Comparison of ENCODE assay signal across 28 cellular contexts in genomic region chr12:48643011-48643410, GRCh38.
"Had no signal": no experiment of that assay in that cellular context is flagged by ENCODE, and none has a peak within 500 bp of the region (broad histone marks: within the 10 kb centered on the region; RNA-seq: fewer than 3 reads in every experiment).

No MANE protein-coding gene starts in this region.

- H3K27me3 ChIP-seq: neural progenitor cell, ovary, spleen, suprapubic skin, testis, tibial artery, transverse colon, upper lobe of right lung, uterus had no signal

- H3K27ac ChIP-seq: neural progenitor cell, ovary, parathyroid adenoma, psoas muscle, skin epidermis, spleen, suprapubic skin, testis, tibial artery, transverse colon, upper lobe of right lung, uterus had no signal

- DNase-seq: natural killer cell; occipital lobe; ovary; posterior cingulate gyrus; psoas muscle; right cardiac atrium; spleen; stimulated activated CD4-positive, alpha-beta T cell treated with anti-CD3 and anti-CD28 coated beads, Interleukin-12 subunit alpha, Interleukin-12 subunit beta, amount 100 ng/mL, for 4 hours; stimulated activated CD4-positive, alpha-beta T cell treated with anti-CD3 and anti-CD28 coated beads, Interleukin-1b, Interleukin-23, amount 100 ng/mL, for 48 hours; stimulated activated CD4-positive, alpha-beta T cell treated with anti-CD3 and anti-CD28 coated beads, Interleukin-4, amount 100 ng/mL, for 1 hour; stimulated activated CD4-positive, alpha-beta T cell treated with anti-CD3 and anti-CD28 coated beads, Interleukin-4, amount 100 ng/mL, for 4 hours; stimulated activated CD8-positive, alpha-beta memory T cell treated with anti-CD3 and anti-CD28 coated beads, Interleukin-4, amount 100 ng/mL, for 48 hours; stimulated activated naive CD4-positive, alpha-beta T cell; stimulated activated naive CD8-positive, alpha-beta T cell treated with anti-CD3 and anti-CD28 coated beads, Interleukin-15, amount 100 ng/mL, for 72 hours; stimulated activated naive CD8-positive, alpha-beta T cell treated with anti-CD3 and anti-CD28 coated beads, Interleukin-15, Interleukin-2, amounts not matched to agents 100 U/mL and 50 U/mL, for 24 hours; substantia nigra; testis; tibial artery; transverse colon; upper lobe of right lung; uterus had no signal

- H3K4me3 ChIP-seq: neural progenitor cell, ovary, psoas muscle, skin epidermis, smooth muscle cell, spleen, suprapubic skin, testis, tibial artery, transverse colon, upper lobe of right lung, uterus had no signal

- H3K79me2 ChIP-seq: parathyroid adenoma had no signal

- ATAC-seq: natural killer cell; psoas muscle; right cardiac atrium; sciatic nerve; stimulated activated memory B cell treated with anti-CD40 and anti-IgM and Interleukin-4, amounts not matched to agents 10 μg/mL and 1 μg/mL and 100 μg/mL, for 72 hours; stimulated activated naive CD8-positive, alpha-beta T cell treated with anti-CD3 and anti-CD28 coated beads, Interleukin-15, amount 100 ng/mL, for 72 hours; stimulated activated naive CD8-positive, alpha-beta T cell treated with anti-CD3 and anti-CD28 coated beads, Interleukin-15, Interleukin-2, amounts not matched to agents 100 U/mL and 50 U/mL, for 24 hours; upper lobe of right lung had no signal

- H3K4me2 ChIP-seq: neural progenitor cell, smooth muscle cell had no signal

- H2AFZ ChIP-seq: neural progenitor cell, parathyroid adenoma had no signal

- H3K36me3 ChIP-seq: ovary, transverse colon, uterus had no signal

- H3K4me1 ChIP-seq: neural progenitor cell, parathyroid adenoma, psoas muscle, spleen, suprapubic skin, testis, tibial artery, transverse colon, upper lobe of right lung, uterus had no signal

- H3K9ac ChIP-seq: neural progenitor cell, parathyroid adenoma had no signal

- H3K9me3 ChIP-seq: ovary, psoas muscle, suprapubic skin, testis, tibial artery, transverse colon, upper lobe of right lung, uterus had no signal
